Comparison of ENCODE assay signal across 1 cellular context in the genomic region with DNA sequence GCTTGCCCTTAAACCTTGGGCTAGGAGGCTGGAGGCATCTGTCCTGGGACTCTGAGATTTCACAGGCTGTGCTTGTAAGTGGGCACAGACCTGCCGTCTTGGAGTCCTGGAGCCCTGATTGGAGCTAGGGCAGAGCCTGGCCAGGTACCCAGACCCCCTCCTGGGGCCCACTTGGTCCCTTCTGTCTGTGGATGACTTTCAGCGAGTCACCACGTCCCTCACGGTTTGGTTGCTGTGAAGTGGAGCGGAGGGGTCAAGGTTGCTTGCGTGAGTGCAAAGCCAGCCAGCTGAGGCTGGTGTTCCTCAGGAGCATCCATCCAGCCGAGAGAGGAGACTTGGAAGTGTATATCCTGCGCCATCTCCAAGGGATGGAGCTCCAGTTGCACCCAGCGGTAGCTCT. TPM values are rescaled to one million over a fixed set of nuclear protein-coding genes. Genes with fewer than 3 reads are reported as not detected.
"Had no signal": no experiment of that assay in that cellular context is flagged by ENCODE, and none has a peak within 500 bp of the region (broad histone marks: within the 10 kb centered on the region; RNA-seq: fewer than 3 reads in every experiment).

No MANE protein-coding gene starts in this region.

RNA-seq across cellular contexts. Expression of gene KCNJ12, which starts 55.1 kb away (rescaled TPM):
- polyA plus RNA-seq: naive thymus-derived CD4-positive, alpha-beta T cell had no signal
